ENCODE assay signal across 8 cellular contexts in the genomic region with DNA sequence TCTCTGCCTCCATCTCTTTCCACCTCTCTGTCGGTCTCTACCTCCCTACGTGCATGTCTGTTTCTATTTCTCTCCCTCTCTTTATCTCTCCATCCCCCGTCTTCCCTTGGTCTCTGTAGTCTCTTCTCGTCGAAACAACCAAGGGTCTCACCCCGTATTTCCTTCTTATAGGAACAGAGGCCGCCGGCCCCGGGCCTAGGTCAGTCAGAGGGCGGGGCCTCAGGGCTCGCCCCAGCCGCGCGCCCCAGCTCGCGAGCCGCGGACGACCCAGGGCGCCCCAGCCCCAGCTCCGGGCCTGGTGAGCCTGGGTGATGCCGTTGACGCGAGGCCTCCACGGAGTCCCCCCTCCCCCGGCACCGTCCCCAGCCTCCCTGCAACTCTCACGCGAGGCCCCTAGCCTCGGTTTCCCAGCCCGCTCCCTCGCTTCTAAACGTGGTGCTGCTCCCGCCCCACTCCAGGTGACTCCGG. TPM values are rescaled to one million over a fixed set of nuclear protein-coding genes. Genes with fewer than 3 reads are reported as not detected.
DNase-seq lines count a peak whose midpoint lies in the region; ATAC-seq and TF ChIP-seq lines count a peak whose summit lies in the region.

No MANE protein-coding gene starts in this region.

- peak overlapping the region; percentile 94 for H3K4me3 Mint-ChIP-seq in CD4-positive, alpha-beta T cell
- H3K4me3 Mint-ChIP-seq in activated naive CD8-positive, alpha-beta T cell treated with anti-CD3 and anti-CD28 coated beads, Interleukin-2, amount 50 U/mL, for 24 hours, result peak overlapping the region; percentile 83
- H3K4me3 Mint-ChIP-seq in stimulated activated memory B cell treated with anti-CD40 and anti-IgM and Interleukin-4, amounts not matched to agents 10 μg/mL and 1 μg/mL and 100 μg/mL, for 72 hours, result peak overlapping the region; percentile 74

- intact Hi-C loops in CD4-positive, alpha-beta T cell (cut with DNase I, micrococcal nuclease), result loop anchor here (1.0 to 5.0 kb wide), 4 partner anchors 26 to 151 kb away; a partner anchor contains a TSS

- peak; percentile 25 for ATAC-seq in CD4-positive, alpha-beta T cell (ENCODE audit: poor library complexity)
- ATAC-seq in GM19372 (IDR thresholded peaks at IDR 0.05; ENCODE audit: low read depth, unreplicated experiment), result peak; percentile 34
- ATAC-seq in HG03439 (IDR thresholded peaks at IDR 0.05; ENCODE audit: unreplicated experiment), result peak; percentile 38
- peak; percentile 27 for ATAC-seq in activated naive CD8-positive, alpha-beta T cell treated with anti-CD3 and anti-CD28 coated beads, Interleukin-2, amount 50 U/mL, for 24 hours
- peak; percentile 75 for ATAC-seq in stimulated activated memory B cell treated with anti-CD40 and anti-IgM and Interleukin-4, amounts not matched to agents 10 μg/mL and 1 μg/mL and 100 μg/mL, for 72 hours

- H3K27me3 ChIP-seq in CD4-positive, alpha-beta T cell (ENCODE audit: control insufficient read depth, insufficient read depth, low read length), result no peaks in the 10 kb centered on the region
- H3K27me3 ChIP-seq in iPS-20b (ENCODE audit: insufficient read depth, low read length), result no peaks in the 10 kb centered on the region

- H3K27ac ChIP-seq in CD4-positive, alpha-beta T cell (ENCODE audit: low read depth, low read length), result peak overlapping the region; percentile 29
- no peak overlapping the region for H3K27ac ChIP-seq in iPS-20b (ENCODE audit: low read length)

- DNase-seq in CD4-positive, alpha-beta T cell, result peak in 1 of 10 experiments; percentile 8
- peak; percentile 19 for DNase-seq in activated naive CD8-positive, alpha-beta T cell treated with anti-CD3 and anti-CD28 coated beads, Interleukin-2, amount 50 U/mL, for 24 hours
- DNase-seq in stimulated activated naive CD4-positive, alpha-beta T cell treated with Interleukin-2 at 50 U/mL for 16 hours (lab: John Stamatoyannopoulos, UW), result no peak
- no peak for DNase-seq in HCEC 1CT

- H3K4me3 ChIP-seq in iPS-20b (ENCODE audit: low read length), result peak overlapping the region; percentile 61

- peak overlapping the region; percentile 20; the same call in 1 of the 2 replicates for H3K9ac ChIP-seq in iPS-20b (ENCODE audit: low read depth, low read length)

- peaks cover 24% of the 10 kb centered on the region; the same call in 1 of the 2 replicates for H3K36me3 ChIP-seq in iPS-20b (ENCODE audit: insufficient read depth, low read depth, low read length)

- peaks cover 11% of the 10 kb centered on the region for H3K36me3 Mint-ChIP-seq in CD4-positive, alpha-beta T cell (ENCODE audit: low read depth)
- H3K36me3 Mint-ChIP-seq in activated naive CD8-positive, alpha-beta T cell treated with anti-CD3 and anti-CD28 coated beads, Interleukin-2, amount 50 U/mL, for 24 hours (ENCODE audit: low read depth), result peaks cover 4% of the 10 kb centered on the region
- H3K36me3 Mint-ChIP-seq in stimulated activated memory B cell treated with anti-CD40 and anti-IgM and Interleukin-4, amounts not matched to agents 10 μg/mL and 1 μg/mL and 100 μg/mL, for 72 hours, result no peaks in the 10 kb centered on the region

- no peaks in the 10 kb centered on the region for H3K9me3 Mint-ChIP-seq in CD4-positive, alpha-beta T cell
- no peaks in the 10 kb centered on the region for H3K9me3 Mint-ChIP-seq in activated naive CD8-positive, alpha-beta T cell treated with anti-CD3 and anti-CD28 coated beads, Interleukin-2, amount 50 U/mL, for 24 hours
- H3K9me3 Mint-ChIP-seq in stimulated activated memory B cell treated with anti-CD40 and anti-IgM and Interleukin-4, amounts not matched to agents 10 μg/mL and 1 μg/mL and 100 μg/mL, for 72 hours, result no peaks in the 10 kb centered on the region

- POLR2A ChIA-PET in CD4-positive, alpha-beta T cell (lab: Charles Lee), result interaction anchor here (0.9 to 2.8 kb wide), 10 partner anchors 10 to 243 kb away, joined by 3 to 33 read pairs (median 8); a partner anchor contains a TSS

- TF ChIP-seq CTCF in CD4-positive, alpha-beta T cell (IDR thresholded peaks at IDR 0.05), result no peak

- no peaks in the 10 kb centered on the region for H3K27me3 Mint-ChIP-seq in CD4-positive, alpha-beta T cell
- no peaks in the 10 kb centered on the region for H3K27me3 Mint-ChIP-seq in activated naive CD8-positive, alpha-beta T cell treated with anti-CD3 and anti-CD28 coated beads, Interleukin-2, amount 50 U/mL, for 24 hours
- H3K27me3 Mint-ChIP-seq in stimulated activated memory B cell treated with anti-CD40 and anti-IgM and Interleukin-4, amounts not matched to agents 10 μg/mL and 1 μg/mL and 100 μg/mL, for 72 hours, result no peaks in the 10 kb centered on the region

- CTCF ChIA-PET in CD4-positive, alpha-beta T cell (lab: Charles Lee), result interaction anchor here (0.7 to 2.8 kb wide), 15 partner anchors 13 to 243 kb away, joined by 3 to 15 read pairs (median 4); a partner anchor contains a TSS

- H3K4me1 Mint-ChIP-seq in CD4-positive, alpha-beta T cell (ENCODE audit: low read depth), result peaks cover 22% of the 10 kb centered on the region
- peaks cover 18% of the 10 kb centered on the region for H3K4me1 Mint-ChIP-seq in activated naive CD8-positive, alpha-beta T cell treated with anti-CD3 and anti-CD28 coated beads, Interleukin-2, amount 50 U/mL, for 24 hours
- peaks cover 20% of the 10 kb centered on the region for H3K4me1 Mint-ChIP-seq in stimulated activated memory B cell treated with anti-CD40 and anti-IgM and Interleukin-4, amounts not matched to agents 10 μg/mL and 1 μg/mL and 100 μg/mL, for 72 hours

- no peaks in the 10 kb centered on the region for H3K4me1 ChIP-seq in iPS-20b (ENCODE audit: insufficient read depth, low read length)

- peak overlapping the region; percentile 82 for H3K27ac Mint-ChIP-seq in CD4-positive, alpha-beta T cell
- peak overlapping the region; percentile 86 for H3K27ac Mint-ChIP-seq in activated naive CD8-positive, alpha-beta T cell treated with anti-CD3 and anti-CD28 coated beads, Interleukin-2, amount 50 U/mL, for 24 hours
- peak overlapping the region; percentile 54 for H3K27ac Mint-ChIP-seq in stimulated activated memory B cell treated with anti-CD40 and anti-IgM and Interleukin-4, amounts not matched to agents 10 μg/mL and 1 μg/mL and 100 μg/mL, for 72 hours

- H3K9me3 ChIP-seq in CD4-positive, alpha-beta T cell (ENCODE audit: control insufficient read depth, low read length), result no peaks in the 10 kb centered on the region
- no peaks in the 10 kb centered on the region for H3K9me3 ChIP-seq in iPS-20b (ENCODE audit: insufficient read depth, low read depth, low read length)

RNA-seq across cellular contexts. Expression of a gene that starts 6.6 kb away (rescaled TPM):
- total RNA-seq in CD4-positive, alpha-beta T cell, result 10 to 100 TPM; 40.0 to 40.3 TPM

RNA-seq across cellular contexts. Expression of a gene that starts 6.8 kb away (rescaled TPM):
- total RNA-seq in CD4-positive, alpha-beta T cell, result 10 to 100 TPM; 73.0 to 76.6 TPM

RNA-seq across cellular contexts. Expression of a gene that starts 20.5 kb away (rescaled TPM):
- total RNA-seq in CD4-positive, alpha-beta T cell, result 10 to 100 TPM; 19.1 to 21.8 TPM

RNA-seq across cellular contexts. Expression of a gene that starts 27.9 kb away (rescaled TPM):
- 100 to 1,000 TPM; 212 to 225 TPM for total RNA-seq in CD4-positive, alpha-beta T cell

RNA-seq across cellular contexts. Expression of a gene that starts 55.6 kb away (rescaled TPM):
- 1 to 10 TPM; 3.5 to 4.9 TPM for total RNA-seq in CD4-positive, alpha-beta T cell

Comparison
In these comparisons a context has a peak if more than half of its experiments do, and no peak if none do; other contexts are left out.
1. ATAC-seq: peak in every context shown above with its lines; median percentile 75 in stimulated activated memory B cell treated with anti-CD40 and anti-IgM and Interleukin-4, amounts not matched to agents 10 μg/mL and 1 μg/mL and 100 μg/mL, for 72 hours; 38 in HG03439; 34 in GM19372; 27 in activated naive CD8-positive, alpha-beta T cell treated with anti-CD3 and anti-CD28 coated beads, Interleukin-2, amount 50 U/mL, for 24 hours; 25 in CD4-positive, alpha-beta T cell.